ENCODE assay signal across 10 cellular contexts in genomic region chr14:105581551-105582341, GRCh38. TPM values are rescaled to one million over a fixed set of nuclear protein-coding genes. Genes with fewer than 3 reads are reported as not detected.
A peak's percentile ranks its signal among the peaks of the same experiment; 100 is the strongest.
DNase-seq lines count a peak whose midpoint lies in the region; ATAC-seq lines count a peak whose summit lies in the region.
"Had no signal": no experiment of that assay in that cellular context is flagged by ENCODE, and none has a peak within 500 bp of the region (broad histone marks: within the 10 kb centered on the region; RNA-seq: fewer than 3 reads in every experiment).

No MANE protein-coding gene starts in this region.

- H3K27me3 ChIP-seq in MG63, result no peaks in the 10 kb centered on the region
- H3K27me3 ChIP-seq: ascending aorta had no signal

- ATAC-seq in GM19328 (IDR thresholded peaks at IDR 0.05; ENCODE audit: unreplicated experiment) (peak; percentile 45), HG02759 (IDR thresholded peaks at IDR 0.05; ENCODE audit: unreplicated experiment) (peak; percentile 39)

- H3K4me3 ChIP-seq in MG63, result no peak overlapping the region
- H3K4me3 ChIP-seq: ascending aorta had no signal

- H3K9me3 ChIP-seq in MG63, result no peaks in the 10 kb centered on the region
- H3K9me3 ChIP-seq: ascending aorta had no signal

- DNase-seq in RPMI8226 (peak; percentile 88), NCI-H128 (lab: John Stamatoyannopoulos, UW; ENCODE audit: unreplicated experiment) (no peak), NCI-H1436 (lab: John Stamatoyannopoulos, UW) (no peak), EL (no peak), MG63 (no peak)
- peak; percentile 9 for DNase-seq in stimulated activated CD8-positive, alpha-beta memory T cell treated with anti-CD3 and anti-CD28 coated beads, Interleukin-4, amount 100 ng/mL, for 48 hours
- DNase-seq: activated CD4-positive, alpha-beta T cell treated with anti-CD3 and anti-CD28 coated beads for 48 hours had no signal

- H3K36me3 ChIP-seq in MG63, result no peaks in the 10 kb centered on the region
- H3K36me3 ChIP-seq: ascending aorta had no signal

RNA-seq across cellular contexts. Expression of gene TMEM121, which starts 55.4 kb away (rescaled TPM):
- 7.1 and 17.0 TPM in 2 replicates for total RNA-seq in MG63 (2014; rRNA removed; shearing (Covaris generic); ENCODE audit: low replicate concordance)

Comparison
In these comparisons a context has a peak if more than half of its experiments do, and no peak if none do; other contexts are left out.
1. DNase-seq: peak in RPMI8226 (single experiment) and stimulated activated CD8-positive, alpha-beta memory T cell treated with anti-CD3 and anti-CD28 coated beads, Interleukin-4, amount 100 ng/mL, for 48 hours (single experiment); none in NCI-H128 (single experiment), NCI-H1436 (single experiment), EL (single experiment) and MG63 (single experiment).